Comparison of ENCODE assay signal across 16 cellular contexts in genomic region chr10:43225004-43225786, GRCh38. TPM values are rescaled to one million over a fixed set of nuclear protein-coding genes. Genes with fewer than 3 reads are reported as not detected.
DNase-seq lines count a peak whose midpoint lies in the region; ATAC-seq, FAIRE-seq and TF ChIP-seq lines count a peak whose summit lies in the region.
"Had no signal": no experiment of that assay in that cellular context is flagged by ENCODE, and none has a peak within 500 bp of the region (broad histone marks: within the 10 kb centered on the region; RNA-seq: fewer than 3 reads in every experiment).

No MANE protein-coding gene starts in this region.

- H4K8ac ChIP-seq in H1 (ENCODE audit: extremely low read depth, insufficient read depth, low read length), result no peak overlapping the region; the same call in 1 of the 2 replicates

- no peak overlapping the region for H4K91ac ChIP-seq in H1 (replicated peaks; ENCODE audit: insufficient read length, low read length)

- H3K14ac ChIP-seq in H1 (ENCODE audit: insufficient read length), result peak overlapping the region; percentile 55

- in situ Hi-C loops in KBM-7 (cut with MboI; ENCODE audit: low pct_unique_long_range_greater_than_20kb, low sequenced_read_pairs), result no loop called here

- H3K23ac ChIP-seq in H1 (ENCODE audit: insufficient read length), result no peak overlapping the region

- peak overlapping the region; percentile 29; the same call in 1 of the 2 replicates for H2AK5ac ChIP-seq in H1 (ENCODE audit: low read depth, low read length)

- TF ChIP-seq POLR2A in H1 (IDR thresholded peaks at IDR 0.05; ENCODE audit: control extremely low read depth in 1 of 2, low read depth in 2 of 2, low read length in 2 of 2), result no peak

- H3K36me3 Mint-ChIP-seq in activated CD4-positive, alpha-beta memory T cell treated with anti-CD3 and anti-CD28 coated beads for 36 hours, result no peaks in the 10 kb centered on the region
- H3K36me3 Mint-ChIP-seq in activated CD4-positive, alpha-beta memory T cell treated with anti-CD3 and anti-CD28 coated beads, Interleukin-2, amount 10 ng/mL, durations not matched to agents 7 days and 5 days (ENCODE audit: low read depth), result no peaks in the 10 kb centered on the region

- peaks cover 14 to 28% (median 26%) of the 10 kb centered on the region in 4 experiments for H3K27me3 ChIP-seq in H1 (replicated peaks in 1 of 4; ENCODE audit: control insufficient read depth in 3 of 4, extremely low read depth in 1 of 4, insufficient read depth in 3 of 4, low read length in 3 of 4)

- intact Hi-C loops in activated CD4-positive, alpha-beta memory T cell treated with anti-CD3 and anti-CD28 coated beads for 36 hours (cut with micrococcal nuclease), result no loop called here

- peak; percentile 6 for DNase-seq in activated CD4-positive, alpha-beta memory T cell treated with anti-CD3 and anti-CD28 coated beads for 36 hours
- DNase-seq in activated CD4-positive, alpha-beta memory T cell treated with anti-CD3 and anti-CD28 coated beads, Interleukin-2, amount 10 ng/mL, durations not matched to agents 7 days and 5 days, result no peak
- no peak for DNase-seq in H1 (ENCODE audit: low read depth in 1 of 2, low spot score in 2 of 2)
- peak; percentile 14 for DNase-seq in stimulated activated CD8-positive, alpha-beta memory T cell treated with anti-CD3 and anti-CD28 coated beads, Interleukin-4, amount 100 ng/mL, for 48 hours
- DNase-seq in DMS153 treated with DMSO at 0.1 percent for 48 hours (lab: John Stamatoyannopoulos, UW; ENCODE audit: unreplicated experiment), result no peak
- no peak for DNase-seq in KBM-7
- DNase-seq: activated B cell treated with CpG ODN at 0.5 μM for 24 hours, mesendoderm, NCI-H1417 treated with DMSO at 0.1 percent for 48 hours, NCI-H345 had no signal

- H2BK5ac ChIP-seq in H1 (ENCODE audit: low read depth, low read length), result no peak overlapping the region

- no peak overlapping the region for H4K5ac ChIP-seq in H1 (ENCODE audit: insufficient read length, low read depth, low read length)

- no peak overlapping the region for H3K4me3 Mint-ChIP-seq in activated CD4-positive, alpha-beta memory T cell treated with anti-CD3 and anti-CD28 coated beads for 36 hours
- no peak overlapping the region for H3K4me3 Mint-ChIP-seq in activated CD4-positive, alpha-beta memory T cell treated with anti-CD3 and anti-CD28 coated beads, Interleukin-2, amount 10 ng/mL, durations not matched to agents 7 days and 5 days
- H3K4me3 Mint-ChIP-seq: activated B cell treated with CpG ODN at 0.5 μM for 24 hours had no signal

- FAIRE-seq in H1 (lab: Jason Lieb, UNC), result no peak

- peaks cover 22% of the 10 kb centered on the region for H3K23me2 ChIP-seq in H1 (ENCODE audit: low read depth, low read length)

- H2BK20ac ChIP-seq in H1 (ENCODE audit: low read length), result no peak overlapping the region

- no peak overlapping the region for H3K56ac ChIP-seq in H1 (replicated peaks; ENCODE audit: insufficient read length, low read depth, low read length)

- no peak for TF ChIP-seq EP300 in H1 (IDR thresholded peaks at IDR 0.05; ENCODE audit: borderline replicate concordance in 1 of 2, low read depth in 2 of 2, low read length in 2 of 2)

- H2BK12ac ChIP-seq in H1 (ENCODE audit: low read depth, low read length), result peak overlapping the region; percentile 6; the same call in 1 of the 2 replicates

- H3K4me2 ChIP-seq in H1 (ENCODE audit: insufficient read depth in 1 of 2, low read depth in 2 of 2, low read length in 2 of 2), result no peak overlapping the region
- H3K4me2 ChIP-seq: KMS-11 had no signal

- peaks cover 22% of the 10 kb centered on the region for H3K4me1 Mint-ChIP-seq in activated CD4-positive, alpha-beta memory T cell treated with anti-CD3 and anti-CD28 coated beads for 36 hours (ENCODE audit: low read depth)
- H3K4me1 Mint-ChIP-seq in activated CD4-positive, alpha-beta memory T cell treated with anti-CD3 and anti-CD28 coated beads, Interleukin-2, amount 10 ng/mL, durations not matched to agents 7 days and 5 days, result peaks cover 30% of the 10 kb centered on the region

- peaks cover 0 to 16% of the 10 kb centered on the region in 2 experiments for H4K20me1 ChIP-seq in H1 (replicated peaks in 1 of 2; ENCODE audit: control insufficient read depth in 1 of 2, insufficient read depth in 2 of 2, low read length in 2 of 2)

- CTCF ChIA-PET in activated CD4-positive, alpha-beta memory T cell treated with anti-CD3 and anti-CD28 coated beads for 36 hours (lab: Charles Lee), result interaction anchor here (1.1 kb wide), 1 partner anchor 31 kb away, joined by 3 read pairs; no protein-coding TSS in a partner anchor
- CTCF ChIA-PET in activated CD4-positive, alpha-beta memory T cell treated with anti-CD3 and anti-CD28 coated beads, Interleukin-2, amount 10 ng/mL, durations not matched to agents 7 days and 5 days (lab: Charles Lee), result no interaction called here
- CTCF ChIA-PET in HEK293 (lab: Yijun Ruan, JAX), result no interaction called here
- CTCF ChIA-PET in H1 (lab: Charles Lee; ENCODE audit: partially characterized antibody), result interaction anchor here (0.5 to 12.7 kb wide), 3 partner anchors 22 to 145 kb away, joined by 3 to 159 read pairs (median 5); no protein-coding TSS in a partner anchor

- H3K4me3 ChIP-seq in HEK293 (ENCODE audit: low read depth, low read length), result no peak overlapping the region
- H3K4me3 ChIP-seq in H1 (ENCODE audit: extremely low read depth in 1 of 4, insufficient read depth in 2 of 4, low read depth in 3 of 4, low read length in 4 of 4), result no peak overlapping the region
- H3K4me3 ChIP-seq: colonic mucosa, sigmoid colon had no signal

- H3K79me1 ChIP-seq in H1 (ENCODE audit: low read depth, low read length), result no peaks in the 10 kb centered on the region; the same call in 1 of the 2 replicates

- H3K36me3 ChIP-seq in HEK293 (ENCODE audit: control insufficient read depth in 2 of 2, insufficient read depth in 1 of 2, low read length in 2 of 2) (no peaks in the 10 kb centered on the region), H1 (ENCODE audit: control insufficient read depth in 2 of 4, insufficient read depth in 4 of 4, low read length in 3 of 4) (peaks cover 0 to 3% (median 0%) of the 10 kb centered on the region in 4 experiments; a peak in 1 of 8 replicates)
- H3K36me3 ChIP-seq: colonic mucosa, neutrophil, sigmoid colon had no signal

- POLR2A ChIA-PET in activated CD4-positive, alpha-beta memory T cell treated with anti-CD3 and anti-CD28 coated beads for 36 hours (lab: Charles Lee), result no interaction called here
- POLR2A ChIA-PET in activated CD4-positive, alpha-beta memory T cell treated with anti-CD3 and anti-CD28 coated beads, Interleukin-2, amount 10 ng/mL, durations not matched to agents 7 days and 5 days (lab: Charles Lee), result no interaction called here
- POLR2A ChIA-PET in HEK293 (lab: Yijun Ruan, JAX) (no interaction called here), H1 (lab: Charles Lee; ENCODE audit: partially characterized antibody) (no interaction called here)

- H3K79me2 ChIP-seq in H1 (ENCODE audit: control insufficient read depth in 1 of 2, insufficient read depth in 2 of 2, low read length in 2 of 2), result no peaks in the 10 kb centered on the region

- no peak for ATAC-seq in GM21381 (IDR thresholded peaks at IDR 0.05; ENCODE audit: unreplicated experiment)

- no peak overlapping the region for H3K27ac Mint-ChIP-seq in activated CD4-positive, alpha-beta memory T cell treated with anti-CD3 and anti-CD28 coated beads for 36 hours
- H3K27ac Mint-ChIP-seq in activated CD4-positive, alpha-beta memory T cell treated with anti-CD3 and anti-CD28 coated beads, Interleukin-2, amount 10 ng/mL, durations not matched to agents 7 days and 5 days, result no peak overlapping the region
- H3K27ac Mint-ChIP-seq: activated B cell treated with CpG ODN at 0.5 μM for 24 hours had no signal

- 0 out of 2 replicates have a peak overlapping the region, but pooled peaks have one; percentile 32 for H2BK15ac ChIP-seq in H1 (ENCODE audit: low read length)

- H2AFZ ChIP-seq in H1 (ENCODE audit: low read length), result no peak overlapping the region

- H3K9me3 Mint-ChIP-seq in activated CD4-positive, alpha-beta memory T cell treated with anti-CD3 and anti-CD28 coated beads for 36 hours, result no peaks in the 10 kb centered on the region
- H3K9me3 Mint-ChIP-seq in activated CD4-positive, alpha-beta memory T cell treated with anti-CD3 and anti-CD28 coated beads, Interleukin-2, amount 10 ng/mL, durations not matched to agents 7 days and 5 days, result no peaks in the 10 kb centered on the region
- H3K9me3 Mint-ChIP-seq: activated B cell treated with CpG ODN at 0.5 μM for 24 hours had no signal

- H3K4me1 ChIP-seq in HEK293 (ENCODE audit: control insufficient read depth, insufficient read depth, low read length) (no peaks in the 10 kb centered on the region), H1 (replicated peaks in 1 of 4; ENCODE audit: control insufficient read depth in 3 of 4, insufficient read depth in 4 of 4, low read length in 3 of 4) (peaks cover 0 to 18% (median 8%) of the 10 kb centered on the region in 4 experiments; a peak in 6 of 7 replicates)
- H3K4me1 ChIP-seq: colonic mucosa had no signal

- no peak overlapping the region for H3K27ac ChIP-seq in HEK293 (ENCODE audit: extremely low read depth, low read depth, low read length)
- H3K27ac ChIP-seq in H1 (ENCODE audit: low read depth, low read length), result no peak overlapping the region
- H3K27ac ChIP-seq: colonic mucosa, KMS-11, neutrophil, sigmoid colon had no signal

- WGBS in H1 (ENCODE audit: extremely low coverage in 1 of 2, insufficient coverage in 1 of 2, insufficient read length in 1 of 2, insufficient replicate concordance in 2 of 2, low coverage in 1 of 2, low lambda C conversion rate in 2 of 2, missing lambda C conversion rate in 1 of 2), 2 experiments, result 87% methylated on average over 5 of the region's 5 CpGs; no CpG with 5 or more reads in 1 of the 2 experiments

- H3K9ac ChIP-seq in H1 (replicated peaks in 1 of 4; ENCODE audit: extremely low read depth in 1 of 4, low read depth in 3 of 4, low read length in 3 of 4), result no peak overlapping the region
- H3K9ac ChIP-seq: KMS-11 had no signal

- H3K27me3 Mint-ChIP-seq in activated CD4-positive, alpha-beta memory T cell treated with anti-CD3 and anti-CD28 coated beads for 36 hours, result peaks cover 11% of the 10 kb centered on the region
- peaks cover 51% of the 10 kb centered on the region for H3K27me3 Mint-ChIP-seq in activated CD4-positive, alpha-beta memory T cell treated with anti-CD3 and anti-CD28 coated beads, Interleukin-2, amount 10 ng/mL, durations not matched to agents 7 days and 5 days

- TF ChIP-seq CTCF in HEK293 (tag by site-specific recombination; IDR thresholded peaks at IDR 0.05) (no peak), H1 (IDR thresholded peaks at IDR 0.05; ENCODE audit: control extremely low read depth in 1 of 3, insufficient read depth in 1 of 3, low read depth in 1 of 3, low read length in 3 of 3) (no peak)

- H3K18ac ChIP-seq in H1 (ENCODE audit: extremely low read depth, low read length), result no peak overlapping the region

- H2BK120ac ChIP-seq in H1 (replicated peaks; ENCODE audit: low read depth, low read length), result no peak overlapping the region

- TF ChIP-seq RAD21 in H1 (IDR thresholded peaks at IDR 0.05 in 1 of 2, conservative IDR thresholded peaks at IDR 0.05 in 1 of 2; ENCODE audit: low read depth in 2 of 2, low read length in 2 of 2), result no peak

- no peaks in the 10 kb centered on the region for H3K9me3 ChIP-seq in HEK293 (ENCODE audit: control insufficient read depth, insufficient read depth, low read depth, low read length)
- H3K9me3 ChIP-seq in H1 (ENCODE audit: insufficient read depth in 2 of 2, low read depth in 1 of 2, low read length in 1 of 2), result no peaks in the 10 kb centered on the region
- H3K9me3 ChIP-seq: colonic mucosa, neutrophil, sigmoid colon had no signal

- H3K4ac ChIP-seq in H1 (replicated peaks; ENCODE audit: insufficient read length, low read depth, low read length), result no peak overlapping the region

RNA-seq across cellular contexts. Expression of gene RASGEF1A, which starts 41.7 kb away (rescaled TPM):
- total RNA-seq in activated CD4-positive, alpha-beta memory T cell treated with anti-CD3 and anti-CD28 coated beads for 36 hours, result 1 to 10 TPM; 1.2 to 1.9 TPM
- 1 to 10 TPM; 4.4 to 6.6 TPM for total RNA-seq in activated CD4-positive, alpha-beta memory T cell treated with anti-CD3 and anti-CD28 coated beads, Interleukin-2, amount 10 ng/mL, durations not matched to agents 7 days and 5 days
- 13.3 and 13.4 TPM in 2 replicates for total RNA-seq in H1 (2021; fragmentation: NEBNext Ultra II Directional; extraction: Animal tissue kit (Norgen Biotek cat#: 25700))
- 25.6 and 30.7 TPM in 2 replicates for polyA plus RNA-seq in H1 (2011; rRNA removed)
- 32.7 TPM for polyA plus RNA-seq in H1 (2011; cell fraction: cytosol; rRNA removed)
- polyA plus RNA-seq in H1 (2011; cell fraction: nucleus; rRNA removed), result 53.0 TPM
- 9.2 to 19.0 TPM (median 16.3 TPM) in 4 replicates for polyA plus RNA-seq in H1 (2012, experiment 1 of 2)
- 12.0 TPM for polyA plus RNA-seq in H1 (2012, experiment 2 of 2)
- 8.6 TPM for polyA plus RNA-seq in H1 (2013, experiment 1 of 2)
- 7.8 TPM for polyA plus RNA-seq in H1 (2013, experiment 2 of 2)
- polyA minus RNA-seq in H1 (2011; rRNA and poly(A)+ RNA removed), result 27.7 and 30.0 TPM in 2 replicates
- polyA minus RNA-seq in H1 (2011; cell fraction: cytosol; rRNA and poly(A)+ RNA removed), result 26.3 TPM
- 26.0 TPM for polyA minus RNA-seq in H1 (2011; cell fraction: nucleus; rRNA and poly(A)+ RNA removed)

Comparison
In these comparisons a context has a peak if more than half of its experiments do, and no peak if none do; other contexts are left out.
1. DNase-seq: peak in activated CD4-positive, alpha-beta memory T cell treated with anti-CD3 and anti-CD28 coated beads for 36 hours (single experiment) and stimulated activated CD8-positive, alpha-beta memory T cell treated with anti-CD3 and anti-CD28 coated beads, Interleukin-4, amount 100 ng/mL, for 48 hours (single experiment); none in activated CD4-positive, alpha-beta memory T cell treated with anti-CD3 and anti-CD28 coated beads, Interleukin-2, amount 10 ng/mL, durations not matched to agents 7 days and 5 days (single experiment), H1 (0 of 2), DMS153 treated with DMSO at 0.1 percent for 48 hours (single experiment) and KBM-7 (single experiment).
2. CTCF ChIA-PET loops: an anchor here in activated CD4-positive, alpha-beta memory T cell treated with anti-CD3 and anti-CD28 coated beads for 36 hours (1.1 kb wide) and H1 (0.5 to 12.7 kb wide); none called in activated CD4-positive, alpha-beta memory T cell treated with anti-CD3 and anti-CD28 coated beads, Interleukin-2, amount 10 ng/mL, durations not matched to agents 7 days and 5 days and HEK293.